23 cellular contexts compared by ENCODE assay signal in the genomic region with DNA sequence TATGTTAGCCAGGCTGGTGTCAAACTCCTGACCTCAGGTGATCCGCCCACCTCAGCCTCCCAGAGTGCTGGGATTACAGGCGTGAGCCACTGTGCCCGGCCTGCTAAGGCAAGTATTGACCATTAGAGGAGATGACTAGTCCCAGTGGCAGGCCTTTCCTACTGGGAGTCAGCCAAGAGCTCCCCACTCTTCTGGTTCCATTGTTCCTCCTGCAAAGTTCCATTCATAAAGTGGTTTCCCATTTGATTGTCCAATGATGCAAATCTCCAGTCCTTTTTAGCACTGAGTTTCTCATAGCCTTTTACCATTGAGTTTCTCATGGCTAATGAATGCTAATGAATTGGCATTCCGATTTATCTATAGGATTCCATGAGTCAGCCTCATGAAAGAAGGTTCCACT.
A peak's percentile ranks its signal among the peaks of the same experiment; 100 is the strongest.
DNase-seq lines count a peak whose midpoint lies in the region; ATAC-seq, FAIRE-seq and TF ChIP-seq lines count a peak whose summit lies in the region.
"Had no signal": no experiment of that assay in that cellular context is flagged by ENCODE, and none has a peak within 500 bp of the region (broad histone marks: within the 10 kb centered on the region; RNA-seq: fewer than 3 reads in every experiment).

No MANE protein-coding gene starts in this region.

- no peaks in the 10 kb centered on the region for H4K20me1 ChIP-seq in HepG2 (ENCODE audit: insufficient read depth, low read length)
- H4K20me1 ChIP-seq: BLaER1 treated with 17β-estradiol and CSF1 and Interleukin-3, amounts not matched to agents 10 nM and 100 nM had no signal

- peak; percentile 44 for DNase-seq in astrocyte of the hippocampus (ENCODE audit: low read depth, low spot score)
- DNase-seq in HepG2 (ENCODE audit: low spot score), result no peak
- DNase-seq in EL, result no peak
- no peak for DNase-seq in head of caudate nucleus
- DNase-seq: AML-193; CD4-positive, alpha-beta memory T cell; CD4-positive, CD25-positive, alpha-beta regulatory T cell; CD8-positive, alpha-beta memory T cell; COR-L47; DMS 273 treated with DMSO at 0.1 percent for 48 hours; DMS153; DMS53; DMS79; DND-41; GF-D8 had no signal

- H2AFZ ChIP-seq in HepG2 (ENCODE audit: low read length), result no peak overlapping the region

- H3K27me3 ChIP-seq in HepG2 (ENCODE audit: control insufficient read depth in 1 of 2, insufficient read depth in 2 of 2, low read length in 2 of 2), result no peaks in the 10 kb centered on the region
- H3K27me3 ChIP-seq: BLaER1 treated with 17β-estradiol and CSF1 and Interleukin-3, amounts not matched to agents 10 nM and 100 nM had no signal

- FAIRE-seq in HepG2 (lab: Jason Lieb, UNC), result no peak
- FAIRE-seq: A549, G401.6, GM12891, GM19239 had no signal

- no peak overlapping the region for H3K9ac ChIP-seq in HepG2 (ENCODE audit: insufficient read depth, low read depth, low read length)
- H3K9ac ChIP-seq: BLaER1 treated with 17β-estradiol and CSF1 and Interleukin-3, amounts not matched to agents 10 nM and 100 nM had no signal

- H3K27ac ChIP-seq in C4-2B (peak overlapping the region; percentile 75), HepG2 (ENCODE audit: extremely low read length, insufficient read depth, low read length) (no peak overlapping the region)
- H3K27ac ChIP-seq: 22Rv1; A549; BLaER1 treated with 17β-estradiol and CSF1 and Interleukin-3, amounts not matched to agents 10 nM and 100 nM had no signal

- TF ChIP-seq RAD21 in HepG2 (CRISPR knock-in tag; IDR thresholded peaks at IDR 0.05), result no peak

- no peaks in the 10 kb centered on the region for H3K79me2 ChIP-seq in HepG2 (ENCODE audit: insufficient read depth, low read length)

- in situ Hi-C loops in HepG2 (cut with HindIII; ENCODE audit: extremely low pct_ligation_motif_present, low pct_unique_long_range_greater_than_20kb), result no loop called here

- POLR2A ChIA-PET in HepG2 (lab: Yijun Ruan, JAX), result interaction anchor here (2.2 kb wide), 1 partner anchor 10 kb away, joined by 19 read pairs; no protein-coding TSS in a partner anchor

- CTCF ChIA-PET in HepG2 (lab: Yijun Ruan, JAX; ENCODE audit: low intra/inter-chr PET ratio, low total read pairs), result no interaction called here

- TF ChIP-seq EP300 in HepG2 (IDR thresholded peaks at IDR 0.05; ENCODE audit: low read depth in 2 of 2, low read length in 2 of 2) (no peak), HepG2 (CRISPR knock-in tag; IDR thresholded peaks at IDR 0.05; ENCODE audit: borderline replicate concordance) (no peak)

- 73% methylated on average over 2 of the region's 4 CpGs for WGBS in HepG2 (ENCODE audit: low lambda C conversion rate)

- ATAC-seq in HepG2, result no peak
- no peak for ATAC-seq in HG03108 (IDR thresholded peaks at IDR 0.05; ENCODE audit: unreplicated experiment)
- ATAC-seq: A549 had no signal

- TF ChIP-seq POLR2A in HepG2 (IDR thresholded peaks at IDR 0.05; ENCODE audit: insufficient read depth in 1 of 2, low read depth in 2 of 2, low read length in 2 of 2), result no peak

- BruUV-seq in HepG2 (replicated peaks; lab: Mats Ljungman, UMichigan), result no TSS peak

- peaks cover 24% of the 10 kb centered on the region for H3K4me1 ChIP-seq in HepG2 (ENCODE audit: insufficient read depth, low read length)
- H3K4me1 ChIP-seq: A549; BLaER1 treated with 17β-estradiol and CSF1 and Interleukin-3, amounts not matched to agents 10 nM and 100 nM had no signal

- H3K4me2 ChIP-seq in HepG2 (ENCODE audit: low read depth, low read length), result no peak overlapping the region
- H3K4me2 ChIP-seq: A549; BLaER1 treated with 17β-estradiol and CSF1 and Interleukin-3, amounts not matched to agents 10 nM and 100 nM had no signal

- no peaks in the 10 kb centered on the region for H3K36me3 ChIP-seq in HepG2 (replicated peaks in 1 of 2; ENCODE audit: control insufficient read depth in 1 of 2, insufficient read depth in 2 of 2, low read length in 2 of 2)
- H3K36me3 ChIP-seq: BLaER1 treated with 17β-estradiol and CSF1 and Interleukin-3, amounts not matched to agents 10 nM and 100 nM had no signal

- no peak overlapping the region for H3K4me3 ChIP-seq in HepG2 (replicated peaks in 1 of 3; ENCODE audit: insufficient read depth in 1 of 3, low read depth in 2 of 3, low read length in 3 of 3)
- H3K4me3 ChIP-seq: A549; BLaER1 treated with 17β-estradiol and CSF1 and Interleukin-3, amounts not matched to agents 10 nM and 100 nM had no signal

- intact Hi-C loops in HepG2 (cut with micrococcal nuclease; ENCODE audit: unreplicated experiment), result no loop called here
- intact Hi-C loops in head of caudate nucleus (cut with DNase I), result no loop called here

- 0 out of 2 replicates have a peak, but pooled peaks cover 7% of the 10 kb centered on the region for H3K9me3 ChIP-seq in HepG2 (ENCODE audit: low read length)
- H3K9me3 ChIP-seq: A549 had no signal

- TF ChIP-seq CTCF in C4-2B (conservative IDR thresholded peaks at IDR 0.05) (no peak), HepG2 (CRISPR knock-in tag; IDR thresholded peaks at IDR 0.05) (no peak)

TF ChIP-seq in HepG2, 621 proteins besides CTCF, POLR2A, EP300 and RAD21:
- TF ChIP-seq TAF15 (IDR thresholded peaks at IDR 0.05; ENCODE audit: low read depth, low read length, poor library complexity, severe bottlenecking) (no peak), NAIF1 (CRISPR knock-in tag; IDR thresholded peaks at IDR 0.05; ENCODE audit: borderline replicate concordance) (no peak), ZFP37 (CRISPR knock-in tag; IDR thresholded peaks at IDR 0.05; ENCODE audit: borderline replicate concordance) (no peak), ZNF644 (CRISPR knock-in tag; IDR thresholded peaks at IDR 0.05; ENCODE audit: low read depth) (0 out of 2 replicates have a peak, but pooled peaks have one; percentile 17)
